Comparison of ENCODE assay signal across 9 cellular contexts in genomic region chr7:151028948-151029501, GRCh38. TPM values are rescaled to one million over a fixed set of nuclear protein-coding genes. Genes with fewer than 3 reads are reported as not detected.
DNase-seq lines count a peak whose midpoint lies in the region; ATAC-seq, FAIRE-seq and TF ChIP-seq lines count a peak whose summit lies in the region.
"Had no signal": no experiment of that assay in that cellular context is flagged by ENCODE, and none has a peak within 500 bp of the region (broad histone marks: within the 10 kb centered on the region; RNA-seq: fewer than 3 reads in every experiment).

No MANE protein-coding gene starts in this region.

- H3K4me1 Mint-ChIP-seq in CD4-positive, alpha-beta T cell (ENCODE audit: low read depth) = peaks cover 41% of the 10 kb centered on the region
- peaks cover 6% of the 10 kb centered on the region for H3K4me1 Mint-ChIP-seq in endothelial cell (ENCODE audit: unreplicated experiment)

- no peak overlapping the region for H4K8ac ChIP-seq in neuronal stem cell (ENCODE audit: low read depth, low read length)

- no peaks in the 10 kb centered on the region for H3K27me3 Mint-ChIP-seq in CD4-positive, alpha-beta T cell
- H3K27me3 Mint-ChIP-seq in endothelial cell (ENCODE audit: unreplicated experiment) = peaks cover 19% of the 10 kb centered on the region

- H2AK5ac ChIP-seq in neuronal stem cell (ENCODE audit: low read depth, low read length) = no peak overlapping the region

- CTCF ChIA-PET in CD4-positive, alpha-beta T cell (lab: Charles Lee) = interaction anchor here (0.7 to 4.0 kb wide), 14 partner anchors 11 to 1767 kb away, joined by 3 to 39 read pairs (median 6); partner anchors contain the start of genes ABCF2, SLC4A2, TMUB1 and ZNF783
- CTCF ChIA-PET in OCI-LY7 (lab: Charles Lee; ENCODE audit: unreplicated experiment) = no interaction called here

- no peak overlapping the region for H4K91ac ChIP-seq in neuronal stem cell (ENCODE audit: low read depth, low read length, poor library complexity)

- H3K4me2 ChIP-seq in OCI-LY7 (ENCODE audit: low read length) (peak overlapping the region; percentile 76), neuronal stem cell (ENCODE audit: insufficient read depth, low read length, poor library complexity, severe bottlenecking) (peak overlapping the region; percentile 56)

- no peak for FAIRE-seq in GM19239 (lab: Jason Lieb, UNC)

- no peak overlapping the region for H3K23ac ChIP-seq in neuronal stem cell (ENCODE audit: low read depth, low read length, poor library complexity)

- BruUV-seq in OCI-LY7 (replicated peaks; lab: Mats Ljungman, UMichigan) = no TSS peak

- H3K9me2 ChIP-seq in OCI-LY7 (ENCODE audit: insufficient read depth, low read length) = no peaks in the 10 kb centered on the region

- H3K18ac ChIP-seq in neuronal stem cell (ENCODE audit: low read length) = no peak overlapping the region

- H3K4me1 ChIP-seq in OCI-LY7 (ENCODE audit: insufficient read depth, low read length, poor library complexity, severe bottlenecking) (peaks cover 23% of the 10 kb centered on the region), neuronal stem cell (ENCODE audit: control insufficient read depth in 2 of 2, insufficient read depth in 1 of 2, low read depth in 1 of 2, low read length in 2 of 2) (peaks cover 5 to 13% of the 10 kb centered on the region in 2 donors)

- no peak overlapping the region for H3K9ac ChIP-seq in neuronal stem cell (ENCODE audit: low read depth, low read length, poor library complexity)

- DNase-seq in CD4-positive, alpha-beta T cell = no peak
- no peak for DNase-seq in OCI-LY7 (ENCODE audit: low spot score)
- no peak for DNase-seq in endothelial cell (ENCODE audit: low spot score)
- no peak for DNase-seq in neuronal stem cell (ENCODE audit: low spot score)
- no peak for DNase-seq in COLO829 (ENCODE audit: low spot score)
- DNase-seq in GM19239 (ENCODE audit: insufficient read length, low spot score) = no peak
- DNase-seq in RKO (ENCODE audit: low spot score) = no peak

- H3K4me3 ChIP-seq in OCI-LY7 (ENCODE audit: low read depth, low read length, poor library complexity, severe bottlenecking) (peak overlapping the region; percentile 80), neuronal stem cell (ENCODE audit: low read length in 2 of 2) (peak overlapping the region; percentile 77 to 86)

- no peak for TF ChIP-seq CTCF in CD4-positive, alpha-beta T cell (IDR thresholded peaks at IDR 0.05)
- TF ChIP-seq CTCF in OCI-LY7 (conservative IDR thresholded peaks at IDR 0.05; ENCODE audit: low read length) (no peak), endothelial cell (IDR thresholded peaks at IDR 0.05; ENCODE audit: unreplicated experiment) (no peak)

- H2BK120ac ChIP-seq in neuronal stem cell (ENCODE audit: low read depth, low read length) = no peak overlapping the region

- 0 out of 2 replicates have a peak, but pooled peaks cover 3% of the 10 kb centered on the region for H4K20me1 ChIP-seq in OCI-LY7 (ENCODE audit: insufficient read depth, low read length)

- H2BK15ac ChIP-seq in neuronal stem cell (ENCODE audit: low read length) = no peak overlapping the region

- peak overlapping the region; percentile 80 for H3K27ac ChIP-seq in CD4-positive, alpha-beta T cell (ENCODE audit: low read depth, low read length)
- no peak overlapping the region for H3K27ac ChIP-seq in OCI-LY7 (ENCODE audit: low read depth, low read length, poor library complexity, severe bottlenecking)
- H3K27ac ChIP-seq in neuronal stem cell (replicated peaks; ENCODE audit: low read length) = no peak overlapping the region

- H3K36me3 Mint-ChIP-seq in CD4-positive, alpha-beta T cell (ENCODE audit: low read depth) = peaks cover 29% of the 10 kb centered on the region
- no peaks in the 10 kb centered on the region for H3K36me3 Mint-ChIP-seq in endothelial cell (ENCODE audit: low read depth, unreplicated experiment)

- no peaks in the 10 kb centered on the region for H3K79me1 ChIP-seq in neuronal stem cell (ENCODE audit: low read depth, low read length)

- H3K4ac ChIP-seq in neuronal stem cell (ENCODE audit: low read length) = no peak overlapping the region

- no peaks in the 10 kb centered on the region for H3K9me3 Mint-ChIP-seq in CD4-positive, alpha-beta T cell
- H3K9me3 Mint-ChIP-seq in endothelial cell (ENCODE audit: unreplicated experiment) = no peaks in the 10 kb centered on the region

- H3K14ac ChIP-seq in neuronal stem cell (ENCODE audit: low read length) = no peak overlapping the region

- peak overlapping the region; percentile 96 for H3K4me3 Mint-ChIP-seq in CD4-positive, alpha-beta T cell
- peak overlapping the region; percentile 91 for H3K4me3 Mint-ChIP-seq in endothelial cell (ENCODE audit: unreplicated experiment)

- no peaks in the 10 kb centered on the region for H3K9me3 ChIP-seq in CD4-positive, alpha-beta T cell (ENCODE audit: control insufficient read depth, low read length)
- H3K9me3 ChIP-seq in OCI-LY7 (ENCODE audit: low read length) (no peaks in the 10 kb centered on the region), neuronal stem cell (replicated peaks in 1 of 2; ENCODE audit: control insufficient read depth in 2 of 2, insufficient read depth in 1 of 2, low read depth in 1 of 2, low read length in 2 of 2) (no peaks in the 10 kb centered on the region)

- H2AFZ ChIP-seq in OCI-LY7 (ENCODE audit: low read length) (peak overlapping the region; percentile 66; the same call in 1 of the 2 replicates), neuronal stem cell (ENCODE audit: low read length) (peak overlapping the region; percentile 94)

- POLR2A ChIA-PET in CD4-positive, alpha-beta T cell (lab: Charles Lee) = interaction anchor here (0.7 to 2.4 kb wide), 21 partner anchors 10 to 659 kb away, joined by 3 to 77 read pairs (median 4); partner anchors contain the start of genes AGAP3, CDK5, GIMAP8 and SLC4A2
- POLR2A ChIA-PET in OCI-LY7 (lab: Charles Lee) = interaction anchor here (0.7 to 1.3 kb wide), 5 partner anchors 8 to 136 kb away, joined by 3 to 6 read pairs (median 4); no protein-coding TSS in a partner anchor

- peak overlapping the region; percentile 41 for H2BK12ac ChIP-seq in neuronal stem cell (ENCODE audit: low read length)

- no peak for ATAC-seq in CD4-positive, alpha-beta T cell (ENCODE audit: poor library complexity)
- no peak for ATAC-seq in GM18867 (IDR thresholded peaks at IDR 0.05; ENCODE audit: unreplicated experiment)

- no peaks in the 10 kb centered on the region for H3K36me3 ChIP-seq in OCI-LY7 (ENCODE audit: insufficient read depth, low read length)
- peaks cover 0 to 9% of the 10 kb centered on the region in 2 donors for H3K36me3 ChIP-seq in neuronal stem cell (replicated peaks in 1 of 2; ENCODE audit: control insufficient read depth in 2 of 2, insufficient read depth in 2 of 2, low read length in 2 of 2)

- H3K79me2 ChIP-seq in OCI-LY7 (ENCODE audit: insufficient read depth, low read depth, low read length) = peaks cover 14% of the 10 kb centered on the region; the same call in 1 of the 2 replicates

- no peak overlapping the region for H2BK5ac ChIP-seq in neuronal stem cell (ENCODE audit: low read length)

- H3K27me3 ChIP-seq in CD4-positive, alpha-beta T cell (ENCODE audit: control insufficient read depth, insufficient read depth, low read length) = no peaks in the 10 kb centered on the region
- no peaks in the 10 kb centered on the region for H3K27me3 ChIP-seq in neuronal stem cell (ENCODE audit: control insufficient read depth in 3 of 3, insufficient read depth in 3 of 3, low read depth in 1 of 3, low read length in 3 of 3)

- intact Hi-C loops in CD4-positive, alpha-beta T cell (cut with DNase I, micrococcal nuclease) = loop anchor here (1.0 to 2.0 kb wide), 7 partner anchors 14 to 82 kb away; partner anchors contain the start of genes CDK5 (in 1 of the 2), FASTK (in 1 of the 2), SLC4A2 (in 1 of the 2) and TMUB1 (in 1 of the 2)
- intact Hi-C loops in OCI-LY7 (cut with micrococcal nuclease; ENCODE audit: unreplicated experiment) = loop anchor here (1.0 to 2.0 kb wide), 3 partner anchors 29 to 55 kb away; partner anchors contain the start of gene FASTK

- no CpG with 5 or more reads among the region's 17 CpGs for WGBS in neuronal stem cell (ENCODE audit: extremely low coverage in 2 of 2, insufficient read length in 2 of 2, insufficient replicate concordance in 1 of 2), 2 donors

- peak overlapping the region; percentile 98 for H3K27ac Mint-ChIP-seq in CD4-positive, alpha-beta T cell
- H3K27ac Mint-ChIP-seq in endothelial cell (ENCODE audit: unreplicated experiment) = peak overlapping the region; percentile 96

RNA-seq across cellular contexts. Expression of gene ABCB8, which starts 0.8 kb away (rescaled TPM):
- 10 to 100 TPM; 57.0 to 62.2 TPM for total RNA-seq in CD4-positive, alpha-beta T cell
- 29.5 and 32.0 TPM in 2 replicates for total RNA-seq in OCI-LY7 (2014; rRNA removed; shearing (Covaris generic))
- total RNA-seq in OCI-LY7 (2022) (63.9 and 64.7 TPM in 2 replicates), endothelial cell (ENCODE audit: unreplicated experiment) (17.4 TPM)
- polyA plus RNA-seq in neuronal stem cell (2013, experiment 1 of 2) = 8.6 TPM
- 8.5 TPM for polyA plus RNA-seq in neuronal stem cell (2013, experiment 2 of 2)

RNA-seq across cellular contexts. Expression of gene ATG9B, which starts 4.7 kb away (rescaled TPM):
- 10 to 100 TPM; 16.8 to 17.1 TPM for total RNA-seq in CD4-positive, alpha-beta T cell
- total RNA-seq in OCI-LY7 (2014; rRNA removed; shearing (Covaris generic)) = 0.18 and 1.1 TPM in 2 replicates
- total RNA-seq in OCI-LY7 (2022) (0.94 and 0.97 TPM in 2 replicates), endothelial cell (ENCODE audit: unreplicated experiment) (0.85 TPM)
- polyA plus RNA-seq in neuronal stem cell (2013, experiment 1 of 2) = 6.3 TPM
- 5.0 TPM for polyA plus RNA-seq in neuronal stem cell (2013, experiment 2 of 2)
- total RNA-seq: lung microvascular endothelial cell had no signal

RNA-seq across cellular contexts. Expression of gene ASIC3, which starts 19.3 kb away (rescaled TPM):
- total RNA-seq in CD4-positive, alpha-beta T cell = 10 to 100 TPM; 13.8 to 15.2 TPM
- total RNA-seq in OCI-LY7 (2014; rRNA removed; shearing (Covaris generic)) = 3.3 and 7.9 TPM in 2 replicates
- total RNA-seq in OCI-LY7 (2022) (14.8 and 22.3 TPM in 2 replicates), endothelial cell (ENCODE audit: unreplicated experiment) (3.4 TPM)
- 5.1 TPM for polyA plus RNA-seq in neuronal stem cell (2013, experiment 1 of 2)
- polyA plus RNA-seq in neuronal stem cell (2013, experiment 2 of 2) = 4.6 TPM

RNA-seq across cellular contexts. Expression of gene CDK5, which starts 28.7 kb away (rescaled TPM):
- total RNA-seq in CD4-positive, alpha-beta T cell = 1 to 10 TPM; 3.1 to 3.5 TPM
- total RNA-seq in OCI-LY7 (2014; rRNA removed; shearing (Covaris generic)) = 30.9 and 35.2 TPM in 2 replicates
- total RNA-seq in OCI-LY7 (2022) = 23.1 and 23.7 TPM in 2 replicates
- 26.7 TPM for total RNA-seq in endothelial cell (ENCODE audit: unreplicated experiment)
- polyA plus RNA-seq in neuronal stem cell (2013, experiment 1 of 2) = 14.1 TPM
- polyA plus RNA-seq in neuronal stem cell (2013, experiment 2 of 2) = 13.9 TPM

RNA-seq across cellular contexts. Expression of gene SLC4A2, which starts 30.4 kb away (rescaled TPM):
- total RNA-seq in CD4-positive, alpha-beta T cell = 10 to 100 TPM; 27.1 to 31.4 TPM
- total RNA-seq in OCI-LY7 (2014; rRNA removed; shearing (Covaris generic)) = 64.2 and 112 TPM in 2 replicates
- total RNA-seq in OCI-LY7 (2022) (81.4 and 86.0 TPM in 2 replicates), endothelial cell (ENCODE audit: unreplicated experiment) (115 TPM)
- 47.2 TPM for polyA plus RNA-seq in neuronal stem cell (2013, experiment 1 of 2)
- polyA plus RNA-seq in neuronal stem cell (2013, experiment 2 of 2) = 44.5 TPM
